In genomic region chr9:104750185-104750762, GRCh38 we compare ENCODE assay signal across 15 cellular contexts. TPM values are rescaled to one million over a fixed set of nuclear protein-coding genes. Genes with fewer than 3 reads are reported as not detected.
DNase-seq lines count a peak whose midpoint lies in the region; ATAC-seq and TF ChIP-seq lines count a peak whose summit lies in the region.
"Had no signal": no experiment of that assay in that cellular context is flagged by ENCODE, and none has a peak within 500 bp of the region (broad histone marks: within the 10 kb centered on the region; RNA-seq: fewer than 3 reads in every experiment).

No MANE protein-coding gene starts in this region.

- TF ChIP-seq CTCF in NB4 (IDR thresholded peaks at IDR 0.05; ENCODE audit: low read depth, low read length) = no peak
- no peak for TF ChIP-seq CTCF in chondrocyte (IDR thresholded peaks at IDR 0.05)
- TF ChIP-seq CTCF in GM13977 (IDR thresholded peaks at IDR 0.05; ENCODE audit: extremely low read depth, insufficient read depth, missing control alignments) = no peak
- no peak for TF ChIP-seq CTCF in thyroid gland (IDR thresholded peaks at IDR 0.05)

- DNase-seq in NB4 (ENCODE audit: low read depth) (peak; percentile 18), DMS53 (lab: John Stamatoyannopoulos, UW) (no peak), chondrocyte (ENCODE audit: low spot score) (no peak), GM13977 (ENCODE audit: low spot score) (no peak), thyroid gland (no peak)
- DNase-seq: AML-193, lower lobe of right lung, NCI-H1048, SK-N-SH had no signal

- H3K4me3 ChIP-seq in NB4 (ENCODE audit: low read depth, low read length) (no peak overlapping the region), thyroid gland (replicated peaks in 1 of 3) (no peak overlapping the region)
- H3K4me3 ChIP-seq: hepatocyte, lower lobe of right lung had no signal

- no peaks in the 10 kb centered on the region for H3K9me3 ChIP-seq in thyroid gland
- H3K9me3 ChIP-seq: lower lobe of right lung, neutrophil, SK-N-SH had no signal

- no peak overlapping the region for H3K27ac ChIP-seq in thyroid gland
- H3K27ac ChIP-seq: hepatocyte, lower lobe of right lung, neutrophil had no signal

- intact Hi-C loops in thyroid gland (cut with DNase I) = no loop called here

- H3K4me3 Mint-ChIP-seq in chondrocyte (ENCODE audit: unreplicated experiment) = no peak overlapping the region

- peaks cover 16% of the 10 kb centered on the region for H3K4me1 Mint-ChIP-seq in chondrocyte (ENCODE audit: low read depth)

- in situ Hi-C loops in GM13977 (cut with MboI; ENCODE audit: low pct_unique_long_range_greater_than_20kb, low sequenced_read_pairs, unreplicated experiment) = no loop called here

- no peaks in the 10 kb centered on the region for H3K9me3 Mint-ChIP-seq in chondrocyte (ENCODE audit: low read depth)

- H3K36me3 Mint-ChIP-seq in chondrocyte (ENCODE audit: low read depth) = peaks cover 7% of the 10 kb centered on the region

- ATAC-seq in GM18499 (IDR thresholded peaks at IDR 0.05; ENCODE audit: insufficient read depth, unreplicated experiment) (peak; percentile 37), GM19455 (IDR thresholded peaks at IDR 0.05; ENCODE audit: unreplicated experiment) (peak; percentile 22), HG02973 (IDR thresholded peaks at IDR 0.05; ENCODE audit: unreplicated experiment) (peak; percentile 27)
- ATAC-seq: lower lobe of right lung had no signal

- no peaks in the 10 kb centered on the region for H3K27me3 ChIP-seq in thyroid gland
- H3K27me3 ChIP-seq: hepatocyte, neutrophil had no signal

- peaks cover 2% of the 10 kb centered on the region for H3K27me3 Mint-ChIP-seq in chondrocyte (ENCODE audit: low read depth)

- H3K4me1 ChIP-seq in thyroid gland = peaks cover 9 to 12% of the 10 kb centered on the region in 2 donors

- no peak overlapping the region for H3K27ac Mint-ChIP-seq in chondrocyte (ENCODE audit: unreplicated experiment)

- TF ChIP-seq POLR2A in NB4 (IDR thresholded peaks at IDR 0.05; ENCODE audit: extremely low read depth, insufficient read length) (no peak), thyroid gland (IDR thresholded peaks at IDR 0.05) (no peak)

- H3K36me3 ChIP-seq in thyroid gland = no peaks in the 10 kb centered on the region

- WGBS in thyroid gland, 2 donors = 95 to 97% methylated on average over 3 of the region's 3 CpGs

RNA-seq across cellular contexts. Expression of gene NIPSNAP3A, which starts 2.8 kb away (rescaled TPM):
- 33.2 to 39.0 TPM (median 33.9 TPM) in 3 replicates for total RNA-seq in chondrocyte
- 10 to 100 TPM; 23.9 to 38.2 (median 28.8) TPM for total RNA-seq in thyroid gland

RNA-seq across cellular contexts. Expression of gene NIPSNAP3B, which starts 13.7 kb away (rescaled TPM):
- 2.1 to 3.8 TPM (median 2.3 TPM) in 3 replicates for total RNA-seq in chondrocyte
- total RNA-seq in thyroid gland = 1 to 10 TPM; 2.4 to 5.2 (median 4.7) TPM

RNA-seq across cellular contexts. Expression of gene OR13D1, which starts 56.0 kb away (rescaled TPM):
- not detected in 3 replicates for total RNA-seq in chondrocyte
- not detected for total RNA-seq in thyroid gland
- total RNA-seq: hepatocyte, lower lobe of right lung, urinary bladder had no signal
